Comparison of ENCODE assay signal across 25 cellular contexts in genomic region chr18:8443505-8443904, GRCh38.
"Had no signal": no experiment of that assay in that cellular context is flagged by ENCODE, and none has a peak within 500 bp of the region (broad histone marks: within the 10 kb centered on the region; RNA-seq: fewer than 3 reads in every experiment).

No MANE protein-coding gene starts in this region.

- H3K4me3 ChIP-seq: body of pancreas, esophagus muscularis mucosa, left lung, lung, neural progenitor cell, prostate gland, spleen, thyroid gland, upper lobe of right lung had no signal

- H3K4me1 ChIP-seq: body of pancreas, esophagus muscularis mucosa, left lung, neural progenitor cell, prostate gland, spleen, thyroid gland, upper lobe of right lung had no signal

- H3K27ac ChIP-seq: body of pancreas, esophagus muscularis mucosa, left lung, neural progenitor cell, prostate gland, spleen, thyroid gland, upper lobe of right lung had no signal

- H3K4me2 ChIP-seq: neural progenitor cell had no signal

- H3K9me3 ChIP-seq: body of pancreas, prostate gland, thyroid gland had no signal

- DNase-seq: activated CD4-positive, alpha-beta T cell treated with anti-CD3 and anti-CD28 coated beads for 1 hour; activated CD4-positive, alpha-beta T cell treated with anti-CD3 and anti-CD28 coated beads, Interleukin-2, amount 50 U/mL, for 1 hour; activated CD8-positive, alpha-beta T cell treated with anti-CD3 and anti-CD28 coated beads, Interleukin-2, amount 10 ng/mL, durations not matched to agents 7 days and 5 days; activated gamma-delta T cell; anterior cingulate cortex; body of pancreas; central memory CD4-positive, alpha-beta T cell; effector memory CD4-positive, alpha-beta T cell; glutamatergic neuron; hippocampal formation; kidney glomerular epithelial cell; left lung; naive thymus-derived CD4-positive, alpha-beta T cell; spleen; stimulated activated CD4-positive, alpha-beta T cell treated with anti-CD3 and anti-CD28 coated beads, Interleukin-4, amount 100 ng/mL, for 24 hours; stimulated activated naive CD4-positive, alpha-beta T cell treated with Interleukin-2 at 50 U/mL for 16 hours; T-helper 1 cell; thyroid gland; upper lobe of right lung had no signal

- H3K27me3 ChIP-seq: body of pancreas, esophagus muscularis mucosa, left lung, neural progenitor cell, spleen, thyroid gland, upper lobe of right lung had no signal

- H2AFZ ChIP-seq: neural progenitor cell had no signal

- FAIRE-seq: frontal cortex, TTC549 had no signal

- H3K36me3 ChIP-seq: esophagus muscularis mucosa, left lung, neural progenitor cell, prostate gland, spleen, thyroid gland, upper lobe of right lung had no signal

- ATAC-seq: activated CD8-positive, alpha-beta T cell treated with anti-CD3 and anti-CD28 coated beads, Interleukin-2, amount 10 ng/mL, durations not matched to agents 7 days and 5 days; body of pancreas; left lung; naive thymus-derived CD4-positive, alpha-beta T cell; upper lobe of right lung had no signal

- H3K9ac ChIP-seq: neural progenitor cell had no signal
